9 cellular contexts compared by ENCODE assay signal in genomic region chr3:58335432-58335947, GRCh38. TPM values are rescaled to one million over a fixed set of nuclear protein-coding genes. Genes with fewer than 3 reads are reported as not detected.
A peak's percentile ranks its signal among the peaks of the same experiment; 100 is the strongest.
DNase-seq lines count a peak whose midpoint lies in the region; ATAC-seq, FAIRE-seq and TF ChIP-seq lines count a peak whose summit lies in the region.
"Had no signal": no experiment of that assay in that cellular context is flagged by ENCODE, and none has a peak within 500 bp of the region (broad histone marks: within the 10 kb centered on the region; RNA-seq: fewer than 3 reads in every experiment).

No MANE protein-coding gene starts in this region.

- H3K27ac ChIP-seq in SJSA1 (peak overlapping the region; percentile 32), esophagus muscularis mucosa (replicated peaks in 1 of 4) (peak overlapping the region; percentile 45 to 81 (median 70)), gastrocnemius medialis (peak overlapping the region; percentile 3 to 77 (median 58))

- FAIRE-seq in GM12891 (lab: Jason Lieb, UNC) = peak; percentile 65

- H3K4me1 ChIP-seq in SJSA1 (replicated peaks) (peaks cover 38% of the 10 kb centered on the region), esophagus muscularis mucosa (peaks cover 17 to 52% (median 44%) of the 10 kb centered on the region in 4 donors), gastrocnemius medialis (peaks cover 27 to 30% of the 10 kb centered on the region in 2 donors)

- in situ Hi-C loops in gastrocnemius medialis (cut with MboI; ENCODE audit: low sequenced_read_pairs in 4 of 4) = loop anchor here in 1 of 4 donors (10.0 kb wide), 1 partner anchor 159 kb away; the partner anchor contains the start of gene KCTD6

- ATAC-seq in gastrocnemius medialis (no peak), GM18498 (IDR thresholded peaks at IDR 0.05; ENCODE audit: unreplicated experiment) (no peak), HG03342 (IDR thresholded peaks at IDR 0.05; ENCODE audit: unreplicated experiment) (no peak), GM21723 (IDR thresholded peaks at IDR 0.05; ENCODE audit: unreplicated experiment) (no peak)

- 22% methylated on average over 2 of the region's 2 CpGs for WGBS in esophagus muscularis mucosa

- H3K9me3 ChIP-seq in SJSA1 (replicated peaks) (peaks cover 5% of the 10 kb centered on the region; the same call in 1 of the 2 replicates), esophagus muscularis mucosa (no peaks in the 10 kb centered on the region), gastrocnemius medialis (no peaks in the 10 kb centered on the region)

- intact Hi-C loops in esophagus muscularis mucosa (cut with DNase I) (no loop called here), gastrocnemius medialis (cut with DNase I; ENCODE audit: low total_unique reads) (no loop called here)

- TF ChIP-seq CTCF in esophagus muscularis mucosa (IDR thresholded peaks at IDR 0.05) (no peak), gastrocnemius medialis (IDR thresholded peaks at IDR 0.05 in 4 of 5, conservative IDR thresholded peaks at IDR 0.05 in 1 of 5) (no peak)

- no peak for TF ChIP-seq POLR2A in GM12891 (IDR thresholded peaks at IDR 0.05; ENCODE audit: low read depth, low read length)
- no peak for TF ChIP-seq POLR2A in esophagus muscularis mucosa (IDR thresholded peaks at IDR 0.05; ENCODE audit: low read depth)
- no peak for TF ChIP-seq POLR2A in gastrocnemius medialis (IDR thresholded peaks at IDR 0.05)

- H3K27me3 ChIP-seq in SJSA1 (replicated peaks) = no peaks in the 10 kb centered on the region
- H3K27me3 ChIP-seq in esophagus muscularis mucosa = no peaks in the 10 kb centered on the region
- no peaks in the 10 kb centered on the region for H3K27me3 ChIP-seq in gastrocnemius medialis

- H3K4me3 ChIP-seq in SJSA1 (no peak overlapping the region), esophagus muscularis mucosa (peak overlapping the region; percentile 1 to 95 (median 48)), gastrocnemius medialis (peak overlapping the region in 2 of 4 donors; percentile 9 to 21)

- DNase-seq in GM12891 (ENCODE audit: insufficient read length, low spot score) (no peak), SJSA1 (ENCODE audit: low read depth in 1 of 2, low spot score in 2 of 2) (no peak), esophagus muscularis mucosa (ENCODE audit: extremely low spot score) (no peak), gastrocnemius medialis (no peak), 8988T (no peak)
- DNase-seq: NCI-H2081 treated with DMSO at 0.1 percent for 48 hours had no signal

- TF ChIP-seq EP300 in esophagus muscularis mucosa (IDR thresholded peaks at IDR 0.05) = no peak

- H3K36me3 ChIP-seq in SJSA1 (peaks cover 5% of the 10 kb centered on the region; the same call in 1 of the 2 replicates), esophagus muscularis mucosa (peaks cover 0 to 3% (median under 1%) of the 10 kb centered on the region in 4 donors), gastrocnemius medialis (no peaks in the 10 kb centered on the region)

TF ChIP-seq in GM12891, 5 proteins besides CTCF, POLR2A, EP300 and RAD21:
- TF ChIP-seq TAF1 (IDR thresholded peaks at IDR 0.05; ENCODE audit: low read depth, low read length) (no peak), POU2F2 (IDR thresholded peaks at IDR 0.05; ENCODE audit: low read depth, low read length) (no peak), PAX5 (IDR thresholded peaks at IDR 0.05; ENCODE audit: insufficient read depth, low read length, severe bottlenecking) (no peak), SPI1 (IDR thresholded peaks at IDR 0.05; ENCODE audit: low read depth, low read length) (no peak), POLR2AphosphoS5 (IDR thresholded peaks at IDR 0.05; ENCODE audit: low read depth, low read length) (no peak)

RNA-seq across cellular contexts. Expression of gene PXK, which starts 2.8 kb away (rescaled TPM):
- 9.5 TPM for polyA plus RNA-seq in GM12891 (2012; ENCODE audit: low read depth, missing spikeins)
- total RNA-seq in SJSA1 (2014; rRNA removed; shearing (Covaris generic)) = 6.5 and 13.3 TPM in 2 replicates
- total RNA-seq in esophagus muscularis mucosa = 10 to 100 TPM; 28.2 to 35.3 (median 30.3) TPM
- 10 to 100 TPM; 21.6 to 33.6 (median 24.4) TPM for total RNA-seq in gastrocnemius medialis

RNA-seq across cellular contexts. Expression of gene HTD2, which starts 29.2 kb away (rescaled TPM):
- polyA plus RNA-seq in GM12891 (2012; ENCODE audit: low read depth, missing spikeins) = 2.8 TPM
- total RNA-seq in SJSA1 (2014; rRNA removed; shearing (Covaris generic)) = 6.8 and 16.3 TPM in 2 replicates
- total RNA-seq in esophagus muscularis mucosa = 10 to 100 TPM in 2 of 4 donors, 1 to 10 TPM in 2; 7.5 to 12.3 (median 10.4) TPM
- 10 to 100 TPM; 14.1 to 26.2 (median 21.7) TPM for total RNA-seq in gastrocnemius medialis

RNA-seq across cellular contexts. Expression of gene RPP14, which starts 29.4 kb away (rescaled TPM):
- 5.9 TPM for polyA plus RNA-seq in GM12891 (2012; ENCODE audit: low read depth, missing spikeins)
- total RNA-seq in SJSA1 (2014; rRNA removed; shearing (Covaris generic)) = 14.9 and 23.0 TPM in 2 replicates
- total RNA-seq in esophagus muscularis mucosa = 10 to 100 TPM in 3 of 4 donors, 1 to 10 TPM in 1; 9.1 to 16.0 (median 10.4) TPM
- total RNA-seq in gastrocnemius medialis = 10 to 100 TPM; 16.6 to 28.9 (median 17.1) TPM
